ENCODE assay signal across 11 cellular contexts in genomic region chr1:15168479-15168878, GRCh38. TPM values are rescaled to one million over a fixed set of nuclear protein-coding genes. Genes with fewer than 3 reads are reported as not detected.
DNase-seq lines count a peak whose midpoint lies in the region; ATAC-seq, FAIRE-seq and TF ChIP-seq lines count a peak whose summit lies in the region.
"Had no signal": no experiment of that assay in that cellular context is flagged by ENCODE, and none has a peak within 500 bp of the region (broad histone marks: within the 10 kb centered on the region; RNA-seq: fewer than 3 reads in every experiment).

No MANE protein-coding gene starts in this region.

- CTCF ChIA-PET in HEK293T (lab: Yijun Ruan, JAX) = interaction anchor here (0.6 kb wide), 1 partner anchor 67 kb away, joined by 4 read pairs; no protein-coding TSS in a partner anchor

- H3K27me3 ChIP-seq in body of pancreas (no peaks in the 10 kb centered on the region), lower lobe of right lung (ENCODE audit: low read depth) (no peaks in the 10 kb centered on the region), small intestine (ENCODE audit: control insufficient read depth in 2 of 2, insufficient read depth in 2 of 2, low read length in 2 of 2) (no peaks in the 10 kb centered on the region)

- no peaks in the 10 kb centered on the region for H3K36me3 ChIP-seq in body of pancreas (replicated peaks in 1 of 2; ENCODE audit: insufficient read depth in 1 of 2, low read depth in 2 of 2)
- no peaks in the 10 kb centered on the region for H3K36me3 ChIP-seq in lower lobe of right lung
- H3K36me3 ChIP-seq in small intestine (ENCODE audit: control insufficient read depth in 2 of 2, insufficient read depth in 2 of 2, low read length in 2 of 2) = no peaks in the 10 kb centered on the region

- intact Hi-C loops in body of pancreas (cut with DNase I) (no loop called here), lower lobe of right lung (cut with DNase I) (no loop called here)

- peak in 1 of 7 experiments; percentile 15 for TF ChIP-seq CTCF in body of pancreas (IDR thresholded peaks at IDR 0.05)
- TF ChIP-seq CTCF in lower lobe of right lung (IDR thresholded peaks at IDR 0.05) = no peak

- POLR2A ChIA-PET in HEK293T (lab: Yijun Ruan, JAX) = interaction anchor here (0.9 kb wide), 1 partner anchor 21 kb away, joined by 3 read pairs; no protein-coding TSS in a partner anchor

- WGBS in body of pancreas, 2 donors = 11 to 16% methylated on average over 5 of the region's 5 CpGs
- WGBS in small intestine, 3 donors = 36 to 43% (median 40%) methylated on average over 5 of the region's 5 CpGs

- H3K4me1 ChIP-seq in body of pancreas (peaks cover 82% of the 10 kb centered on the region), lower lobe of right lung (peaks cover 35% of the 10 kb centered on the region), small intestine (ENCODE audit: control insufficient read depth in 2 of 2, insufficient read depth in 1 of 2, low read depth in 1 of 2, low read length in 1 of 2) (peaks cover 0 to 10% of the 10 kb centered on the region in 2 donors)

- H3K27ac ChIP-seq in body of pancreas (peak overlapping the region; percentile 54 to 95 (median 72)), lower lobe of right lung (no peak overlapping the region), small intestine (ENCODE audit: low read depth in 1 of 2, low read length in 1 of 2) (peak overlapping the region in 1 of 2 donors; percentile 46)

- peak; percentile 79 for DNase-seq in AG08395 (ENCODE audit: low spot score)
- no peak for DNase-seq in HTR-8/SVneo (ENCODE audit: insufficient read length, low spot score)
- DNase-seq in body of pancreas = peak in 2 of 4 donors; percentile 64 to 66
- DNase-seq in lower lobe of right lung = no peak
- DNase-seq in NCI-H1436 treated with DMSO at 0.1 percent for 48 hours (lab: John Stamatoyannopoulos, UW) = no peak
- DNase-seq in HEK293T (ENCODE audit: extremely low spot score) = no peak
- no peak for DNase-seq in small intestine
- DNase-seq: MM.1S; stimulated activated CD4-positive, alpha-beta T cell treated with anti-CD3 and anti-CD28 coated beads, Interleukin-2, amount 100 ng/mL, for 24 hours had no signal

- H3K4me3 ChIP-seq in body of pancreas (no peak overlapping the region), lower lobe of right lung (no peak overlapping the region), small intestine (ENCODE audit: low read depth in 1 of 2, low read length in 2 of 2) (no peak overlapping the region)

- FAIRE-seq in HTR-8/SVneo (lab: Jason Lieb, UNC) = peak; percentile 90
- no peak for FAIRE-seq in small intestine (lab: Jason Lieb, UNC)
- FAIRE-seq: urothelium cell line had no signal

- H3K9me3 ChIP-seq in body of pancreas = no peaks in the 10 kb centered on the region
- H3K9me3 ChIP-seq in lower lobe of right lung = no peaks in the 10 kb centered on the region
- no peaks in the 10 kb centered on the region for H3K9me3 ChIP-seq in small intestine (ENCODE audit: control insufficient read depth, low read depth)

- peak; percentile 62 for ATAC-seq in body of pancreas
- ATAC-seq in lower lobe of right lung = peak; percentile 77 to 81
- no peak for ATAC-seq in GM18907 (IDR thresholded peaks at IDR 0.05; ENCODE audit: unreplicated experiment)

- no peak for TF ChIP-seq POLR2A in body of pancreas (IDR thresholded peaks at IDR 0.05)

TF ChIP-seq in HEK293T, 16 proteins besides CTCF, POLR2A, EP300 and RAD21:
- TF ChIP-seq FOXA1 (IDR thresholded peaks at IDR 0.05) (no peak), CTBP1 (IDR thresholded peaks at IDR 0.05; ENCODE audit: borderline replicate concordance) (no peak), ARNT (IDR thresholded peaks at IDR 0.05) (no peak), HDGF (IDR thresholded peaks at IDR 0.05; ENCODE audit: borderline replicate concordance) (no peak), ELF4 (IDR thresholded peaks at IDR 0.05) (no peak), BHLHE40 (IDR thresholded peaks at IDR 0.05; ENCODE audit: borderline replicate concordance) (no peak), SUZ12 (IDR thresholded peaks at IDR 0.05) (no peak), TARDBP (IDR thresholded peaks at IDR 0.05) (no peak), NFRKB (IDR thresholded peaks at IDR 0.05) (no peak), ZNF384 (IDR thresholded peaks at IDR 0.05) (no peak), SP1 (IDR thresholded peaks at IDR 0.05) (no peak), LEF1 (IDR thresholded peaks at IDR 0.05; ENCODE audit: borderline replicate concordance) (no peak), L3MBTL2 (conservative IDR thresholded peaks at IDR 0.05) (no peak), FOXK2 (IDR thresholded peaks at IDR 0.05) (no peak), PKNOX1 (IDR thresholded peaks at IDR 0.05) (no peak)

RNA-seq across cellular contexts. Expression of gene TMEM51, which starts 14.9 kb away (rescaled TPM):
- total RNA-seq in body of pancreas (10 to 100 TPM; 26.5 to 36.9 TPM), lower lobe of right lung (18.4 TPM)
- 10 to 100 TPM; 16.3 to 25.2 (median 17.8) TPM for polyA plus RNA-seq in small intestine
